Comparison of ENCODE assay signal across 17 cellular contexts in genomic region chr1:43536196-43536863, GRCh38. TPM values are rescaled to one million over a fixed set of nuclear protein-coding genes. Genes with fewer than 3 reads are reported as not detected.
DNase-seq lines count a peak whose midpoint lies in the region; ATAC-seq and TF ChIP-seq lines count a peak whose summit lies in the region.
"Had no signal": no experiment of that assay in that cellular context is flagged by ENCODE, and none has a peak within 500 bp of the region (broad histone marks: within the 10 kb centered on the region; RNA-seq: fewer than 3 reads in every experiment).

No MANE protein-coding gene starts in this region.

- H3K4me1 ChIP-seq in GM23338 (ENCODE audit: insufficient read depth), result peaks cover 35% of the 10 kb centered on the region
- H3K4me1 ChIP-seq in PC-9 (replicated peaks; ENCODE audit: insufficient read depth), result peaks cover 61% of the 10 kb centered on the region
- H3K4me1 ChIP-seq in hepatocyte (ENCODE audit: insufficient read depth), result peaks cover 42% of the 10 kb centered on the region

- no peak for ATAC-seq in GM23338
- no peak for ATAC-seq in HG03025 (IDR thresholded peaks at IDR 0.05; ENCODE audit: low FRiP score, unreplicated experiment)
- ATAC-seq: HCT116 had no signal

- in situ Hi-C loops in KBM-7 (cut with MboI; ENCODE audit: low pct_unique_long_range_greater_than_20kb, low sequenced_read_pairs), result no loop called here

- no TSS peak for BruUV-seq in PC-9 (replicated peaks; lab: Mats Ljungman, UMichigan)

- CTCF ChIA-PET in PC-9 (lab: Charles Lee), result no interaction called here

- no peak for TF ChIP-seq CTCF in GM23338 (conservative IDR thresholded peaks at IDR 0.05; ENCODE audit: low read depth in 2 of 2)
- TF ChIP-seq CTCF in PC-9 (conservative IDR thresholded peaks at IDR 0.05), result no peak
- TF ChIP-seq CTCF in hepatocyte (IDR thresholded peaks at IDR 0.05; ENCODE audit: poor library complexity), result no peak
- no peak for TF ChIP-seq CTCF in coronary artery (IDR thresholded peaks at IDR 0.05)

- H4K20me1 ChIP-seq in GM23338 (replicated peaks; ENCODE audit: insufficient read depth) (peaks cover 74% of the 10 kb centered on the region), PC-9 (ENCODE audit: insufficient read depth) (no peaks in the 10 kb centered on the region), hepatocyte (ENCODE audit: insufficient read depth, poor library complexity, severe bottlenecking) (peaks cover 4% of the 10 kb centered on the region)

- H3K27ac Mint-ChIP-seq in GM23338, result no peak overlapping the region
- H3K27ac Mint-ChIP-seq: activated CD4-positive, alpha-beta memory T cell treated with anti-CD3 and anti-CD28 coated beads for 36 hours; B cell had no signal

- H3K79me2 ChIP-seq in GM23338 (replicated peaks; ENCODE audit: insufficient read depth), result peaks cover 79% of the 10 kb centered on the region
- peaks cover 96% of the 10 kb centered on the region for H3K79me2 ChIP-seq in PC-9 (ENCODE audit: low read depth)
- peaks cover 95% of the 10 kb centered on the region for H3K79me2 ChIP-seq in hepatocyte

- H3F3A ChIP-seq in GM23338 (replicated peaks; ENCODE audit: low read depth) (peaks cover 11% of the 10 kb centered on the region), PC-9 (ENCODE audit: insufficient read depth, low read depth) (peaks cover 54% of the 10 kb centered on the region)

- H3K36me3 ChIP-seq in GM23338 (ENCODE audit: insufficient read depth), result 0 out of 2 replicates have a peak, but pooled peaks cover 3% of the 10 kb centered on the region
- H3K36me3 ChIP-seq in PC-9 (ENCODE audit: low read depth), result peaks cover 23% of the 10 kb centered on the region
- no peaks in the 10 kb centered on the region for H3K36me3 ChIP-seq in hepatocyte (replicated peaks; ENCODE audit: insufficient read depth, low read depth)

- H3K27me3 Mint-ChIP-seq in GM23338 (ENCODE audit: insufficient read depth, low read depth, poor library complexity), result peaks cover 37% of the 10 kb centered on the region

- H3K9me2 ChIP-seq in GM23338 (ENCODE audit: insufficient read depth), result no peaks in the 10 kb centered on the region
- no peaks in the 10 kb centered on the region for H3K9me2 ChIP-seq in PC-9 (ENCODE audit: insufficient read depth)
- no peaks in the 10 kb centered on the region for H3K9me2 ChIP-seq in hepatocyte (replicated peaks; ENCODE audit: insufficient read depth)

- peaks cover 3% of the 10 kb centered on the region; the same call in 2 of the 3 replicates for H3K9me3 Mint-ChIP-seq in GM23338
- H3K9me3 Mint-ChIP-seq: activated CD4-positive, alpha-beta memory T cell treated with anti-CD3 and anti-CD28 coated beads for 36 hours had no signal

- intact Hi-C loops in PC-9 (cut with micrococcal nuclease; ENCODE audit: unreplicated experiment) (loop anchor here (1.0 to 10.0 kb wide), 3 partner anchors 14 to 592 kb away; no protein-coding TSS in a partner anchor), posterior vena cava (cut with DNase I) (loop anchor here in 1 of 2 donors (10.0 kb wide), 1 partner anchor 238 kb away; no protein-coding TSS in a partner anchor)

- H2AFZ ChIP-seq in GM23338 (no peak overlapping the region), PC-9 (no peak overlapping the region), hepatocyte (no peak overlapping the region)

- 74% methylated on average over 8 of the region's 8 CpGs for WGBS in hepatocyte (ENCODE audit: low lambda C conversion rate, missing lambda C conversion rate)

- POLR2A ChIA-PET in PC-9 (lab: Charles Lee; ENCODE audit: unreplicated experiment), result interaction anchor here (0.6 to 1.2 kb wide), 3 partner anchors 46 to 171 kb away, joined by 3 to 6 read pairs (median 4); no protein-coding TSS in a partner anchor

- H3K4me3 Mint-ChIP-seq in GM23338, result no peak overlapping the region
- H3K4me3 Mint-ChIP-seq: activated CD4-positive, alpha-beta memory T cell treated with anti-CD3 and anti-CD28 coated beads for 36 hours; B cell had no signal

- H3K4me2 ChIP-seq in GM23338 (peak overlapping the region; percentile 43; the same call in 1 of the 2 replicates), PC-9 (peak overlapping the region; percentile 76), hepatocyte (peak overlapping the region; percentile 54)
- H3K4me2 ChIP-seq: KMS-11 had no signal

- DNase-seq in GM23338 (ENCODE audit: low spot score) (no peak), PC-9 (peak; percentile 92 to 93), hepatocyte (ENCODE audit: low spot score) (no peak), posterior vena cava (ENCODE audit: low spot score) (peak; percentile 62), AML-193 (lab: John Stamatoyannopoulos, UW) (no peak), KBM-7 (no peak), coronary artery (ENCODE audit: low spot score) (no peak)
- DNase-seq: activated CD4-positive, alpha-beta memory T cell treated with anti-CD3 and anti-CD28 coated beads for 36 hours; anterior cingulate cortex; NCI-H1694 treated with DMSO at 0.1 percent for 48 hours; nucleus accumbens; RPMI8226 had no signal

- H3K4me1 Mint-ChIP-seq in GM23338, result peaks cover 78% of the 10 kb centered on the region

- H3K27me3 ChIP-seq in GM23338 (ENCODE audit: insufficient read depth) (no peaks in the 10 kb centered on the region), PC-9 (ENCODE audit: insufficient read depth, low read depth) (no peaks in the 10 kb centered on the region), hepatocyte (no peaks in the 10 kb centered on the region)

- H3K9me3 ChIP-seq in PC-9 (ENCODE audit: insufficient read depth, low read depth), result no peaks in the 10 kb centered on the region
- no peaks in the 10 kb centered on the region for H3K9me3 ChIP-seq in hepatocyte (ENCODE audit: low read depth)

- H3K4me3 ChIP-seq in GM23338 (no peak overlapping the region), PC-9 (peak overlapping the region; percentile 38; the same call in 1 of the 2 replicates), hepatocyte (no peak overlapping the region), coronary artery (no peak overlapping the region)
- H3K4me3 ChIP-seq: lung had no signal

- no peak overlapping the region for H3K27ac ChIP-seq in GM23338 (ENCODE audit: low read depth)
- H3K27ac ChIP-seq in PC-9, result peak overlapping the region; percentile 72
- H3K27ac ChIP-seq in hepatocyte, result peak overlapping the region; percentile 73
- no peak overlapping the region for H3K27ac ChIP-seq in coronary artery
- H3K27ac ChIP-seq: KMS-11 had no signal

- peaks cover 43% of the 10 kb centered on the region for H3K36me3 Mint-ChIP-seq in GM23338 (ENCODE audit: low read depth)
- H3K36me3 Mint-ChIP-seq: activated CD4-positive, alpha-beta memory T cell treated with anti-CD3 and anti-CD28 coated beads for 36 hours had no signal

TF ChIP-seq in GM23338, 12 proteins besides CTCF, POLR2A, EP300 and RAD21:
- no peak for TF ChIP-seq ETS1 (IDR thresholded peaks at IDR 0.05)
- no peak for TF ChIP-seq POLR2AphosphoS5 (IDR thresholded peaks at IDR 0.05; ENCODE audit: low read depth)

RNA-seq across cellular contexts. Expression of gene PTPRF, which starts 5.6 kb away (rescaled TPM):
- 154 and 173 TPM in 2 replicates for total RNA-seq in GM23338 (2014; rRNA removed; shearing (Covaris generic))
- polyA plus RNA-seq in GM23338 (2016; fragmentation: Nextera tagmentation; extraction: Ambion mirVana) (48.7 and 52.4 TPM in 2 replicates), hepatocyte (84.6 and 96.0 TPM in 2 replicates)
- total RNA-seq in PC-9 (2021) (359 and 439 TPM in 2 replicates), hepatocyte (75.7 and 115 TPM in 2 replicates), posterior vena cava (10 to 100 TPM; 59.0 to 68.3 TPM)

Comparison
In these comparisons a context has a peak if more than half of its experiments do, and no peak if none do; other contexts are left out.
1. DNase-seq: peak in PC-9 (2 of 2) and posterior vena cava (single experiment); none in GM23338 (single experiment), hepatocyte (single experiment), AML-193 (0 of 2), KBM-7 (single experiment) and coronary artery (single experiment).
2. H3K27ac ChIP-seq: peak in PC-9 (single experiment) and hepatocyte (single experiment); none in GM23338 (single experiment) and coronary artery (0 of 2).
3. Peak in every context shown above with its lines, with median percentiles within 50 percentile points of each other: H3K4me2 ChIP-seq.